8 cellular contexts compared by ENCODE assay signal in genomic region chr3:126084667-126085180, GRCh38. TPM values are rescaled to one million over a fixed set of nuclear protein-coding genes. Genes with fewer than 3 reads are reported as not detected.
A peak's percentile ranks its signal among the peaks of the same experiment; 100 is the strongest.
DNase-seq lines count a peak whose midpoint lies in the region; ATAC-seq and TF ChIP-seq lines count a peak whose summit lies in the region.

No MANE protein-coding gene starts in this region.

- H3K4me1 ChIP-seq in testis, result peaks cover 22% of the 10 kb centered on the region

- H3K27me3 Mint-ChIP-seq in activated CD4-positive, alpha-beta T cell treated with anti-CD3 and anti-CD28 coated beads, Interleukin-2, amount 10 ng/mL, durations not matched to agents 7 days and 5 days, result no peaks in the 10 kb centered on the region
- no peaks in the 10 kb centered on the region for H3K27me3 Mint-ChIP-seq in activated naive CD8-positive, alpha-beta T cell treated with anti-CD3 and anti-CD28 coated beads, Interleukin-2, amount 10 ng/mL, durations not matched to agents 7 days and 5 days

- WGBS in testis, 2 donors, result 29 to 32% methylated on average over 8 of the region's 8 CpGs

- H3K27ac ChIP-seq in testis, result peak overlapping the region; percentile 91 to 92

- H3K9me3 Mint-ChIP-seq in activated CD4-positive, alpha-beta T cell treated with anti-CD3 and anti-CD28 coated beads, Interleukin-2, amount 10 ng/mL, durations not matched to agents 7 days and 5 days, result peaks cover 10% of the 10 kb centered on the region
- peaks cover 4% of the 10 kb centered on the region for H3K9me3 Mint-ChIP-seq in activated naive CD8-positive, alpha-beta T cell treated with anti-CD3 and anti-CD28 coated beads, Interleukin-2, amount 10 ng/mL, durations not matched to agents 7 days and 5 days

- TF ChIP-seq CTCF in kidney epithelial cell (IDR thresholded peaks at IDR 0.05; ENCODE audit: insufficient read depth, low read length, poor library complexity, severe bottlenecking) (no peak), testis (IDR thresholded peaks at IDR 0.05) (no peak)

- H3K36me3 Mint-ChIP-seq in activated CD4-positive, alpha-beta T cell treated with anti-CD3 and anti-CD28 coated beads, Interleukin-2, amount 10 ng/mL, durations not matched to agents 7 days and 5 days (ENCODE audit: low read depth), result peaks cover 4% of the 10 kb centered on the region
- H3K36me3 Mint-ChIP-seq in activated naive CD8-positive, alpha-beta T cell treated with anti-CD3 and anti-CD28 coated beads, Interleukin-2, amount 10 ng/mL, durations not matched to agents 7 days and 5 days, result peaks cover 7% of the 10 kb centered on the region

- ATAC-seq in activated naive CD8-positive, alpha-beta T cell treated with anti-CD3 and anti-CD28 coated beads, Interleukin-2, amount 10 ng/mL, durations not matched to agents 7 days and 5 days (ENCODE audit: low read depth), result no peak

- intact Hi-C loops in testis (cut with DNase I; ENCODE audit: low total_unique reads), result no loop called here

- POLR2A ChIA-PET in activated CD4-positive, alpha-beta T cell treated with anti-CD3 and anti-CD28 coated beads, Interleukin-2, amount 10 ng/mL, durations not matched to agents 7 days and 5 days (lab: Charles Lee), result no interaction called here
- POLR2A ChIA-PET in activated naive CD8-positive, alpha-beta T cell treated with anti-CD3 and anti-CD28 coated beads, Interleukin-2, amount 10 ng/mL, durations not matched to agents 7 days and 5 days (lab: Charles Lee), result interaction anchor here (1.4 kb wide), 1 partner anchor 94 kb away, joined by 8 read pairs; no protein-coding TSS in a partner anchor

- H3K27ac Mint-ChIP-seq in activated CD4-positive, alpha-beta T cell treated with anti-CD3 and anti-CD28 coated beads, Interleukin-2, amount 10 ng/mL, durations not matched to agents 7 days and 5 days, result peak overlapping the region; percentile 84
- peak overlapping the region; percentile 58 for H3K27ac Mint-ChIP-seq in activated naive CD8-positive, alpha-beta T cell treated with anti-CD3 and anti-CD28 coated beads, Interleukin-2, amount 10 ng/mL, durations not matched to agents 7 days and 5 days

- H3K4me1 Mint-ChIP-seq in activated CD4-positive, alpha-beta T cell treated with anti-CD3 and anti-CD28 coated beads, Interleukin-2, amount 10 ng/mL, durations not matched to agents 7 days and 5 days, result peaks cover 25% of the 10 kb centered on the region
- peaks cover 19% of the 10 kb centered on the region for H3K4me1 Mint-ChIP-seq in activated naive CD8-positive, alpha-beta T cell treated with anti-CD3 and anti-CD28 coated beads, Interleukin-2, amount 10 ng/mL, durations not matched to agents 7 days and 5 days

- H3K4me3 Mint-ChIP-seq in activated CD4-positive, alpha-beta T cell treated with anti-CD3 and anti-CD28 coated beads, Interleukin-2, amount 10 ng/mL, durations not matched to agents 7 days and 5 days, result peak overlapping the region; percentile 72
- peak overlapping the region; percentile 74 for H3K4me3 Mint-ChIP-seq in activated naive CD8-positive, alpha-beta T cell treated with anti-CD3 and anti-CD28 coated beads, Interleukin-2, amount 10 ng/mL, durations not matched to agents 7 days and 5 days

- CTCF ChIA-PET in activated CD4-positive, alpha-beta T cell treated with anti-CD3 and anti-CD28 coated beads, Interleukin-2, amount 10 ng/mL, durations not matched to agents 7 days and 5 days (lab: Charles Lee), result interaction anchor here (0.6 to 1.2 kb wide), 5 partner anchors 8 to 378 kb away, joined by 3 to 5 read pairs (median 4); no protein-coding TSS in a partner anchor

- H3K36me3 ChIP-seq in kidney epithelial cell (ENCODE audit: control insufficient read depth, insufficient read depth, low read length) (no peaks in the 10 kb centered on the region), testis (ENCODE audit: low read depth, missing control alignments) (no peaks in the 10 kb centered on the region)

- H3K9me3 ChIP-seq in testis, result no peaks in the 10 kb centered on the region

- no peak for TF ChIP-seq POLR2A in testis (IDR thresholded peaks at IDR 0.05)

- H3K4me3 ChIP-seq in kidney epithelial cell (ENCODE audit: low read depth, low read length) (peak overlapping the region; percentile 75), testis (peak overlapping the region; percentile 82 to 94)

- H3K27me3 ChIP-seq in kidney epithelial cell (ENCODE audit: control insufficient read depth, insufficient read depth, low read length) (no peaks in the 10 kb centered on the region), testis (no peaks in the 10 kb centered on the region)

- no peak for DNase-seq in activated CD4-positive, alpha-beta T cell treated with anti-CD3 and anti-CD28 coated beads, Interleukin-2, amount 10 ng/mL, durations not matched to agents 7 days and 5 days
- no peak for DNase-seq in activated CD4-positive, alpha-beta T cell treated with anti-CD3 and anti-CD28 coated beads, Interleukin-2, amount 50 U/mL, for 4 hours
- DNase-seq in activated naive CD8-positive, alpha-beta T cell treated with anti-CD3 and anti-CD28 coated beads, Interleukin-2, amount 10 ng/mL, durations not matched to agents 7 days and 5 days, result no peak
- DNase-seq in kidney epithelial cell (ENCODE audit: low read depth) (no peak), testis (no peak), iPS-NIHi11 (ENCODE audit: low spot score) (no peak), ecto neural progenitor cell (ENCODE audit: low spot score) (no peak), NCI-H1092 (lab: John Stamatoyannopoulos, UW) (no peak)

RNA-seq across cellular contexts. Expression of gene SLC41A3, which starts 0.8 kb away (rescaled TPM):
- total RNA-seq in activated CD4-positive, alpha-beta T cell treated with anti-CD3 and anti-CD28 coated beads, Interleukin-2, amount 10 ng/mL, durations not matched to agents 7 days and 5 days, result 10 to 100 TPM; 26.0 to 31.1 TPM
- total RNA-seq in activated naive CD8-positive, alpha-beta T cell treated with anti-CD3 and anti-CD28 coated beads, Interleukin-2, amount 10 ng/mL, durations not matched to agents 7 days and 5 days, result 10 to 100 TPM; 32.2 to 32.4 TPM
- 73.4 and 74.9 TPM in 2 replicates for total RNA-seq in kidney epithelial cell
- total RNA-seq in testis, result 100 to 1,000 TPM; 160 to 220 TPM
- polyA plus RNA-seq in testis (ENCODE audit: insufficient read depth, low read depth, low replicate concordance), result 161 TPM
